Comparison of ENCODE assay signal across 29 cellular contexts in the genomic region with DNA sequence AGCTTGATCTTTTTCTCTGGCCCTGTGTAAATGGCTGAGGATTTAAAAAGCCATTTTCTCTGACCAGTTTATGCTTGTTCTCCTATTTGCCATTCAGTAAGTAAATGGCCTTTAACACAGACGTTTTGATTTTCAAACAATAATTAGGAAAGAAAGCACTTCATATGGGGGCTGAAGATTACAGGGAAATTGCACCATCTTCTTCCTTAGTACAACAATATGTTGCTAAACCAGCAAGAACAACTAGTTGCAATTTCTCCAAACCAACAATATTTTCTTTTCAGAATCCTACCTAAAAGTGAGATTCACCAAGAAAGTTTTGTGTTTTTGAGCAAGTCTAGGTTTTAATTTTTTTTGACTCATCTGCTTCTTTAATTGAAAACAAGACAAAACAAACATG.
A peak's percentile ranks its signal among the peaks of the same experiment; 100 is the strongest.
DNase-seq lines count a peak whose midpoint lies in the region; ATAC-seq, FAIRE-seq and TF ChIP-seq lines count a peak whose summit lies in the region.
"Had no signal": no experiment of that assay in that cellular context is flagged by ENCODE, and none has a peak within 500 bp of the region (broad histone marks: within the 10 kb centered on the region; RNA-seq: fewer than 3 reads in every experiment).

No MANE protein-coding gene starts in this region.

- H3K4me2 ChIP-seq in H1 (ENCODE audit: insufficient read depth in 1 of 2, low read depth in 2 of 2, low read length in 2 of 2), result no peak overlapping the region
- H3K4me2 ChIP-seq: SK-N-SH had no signal

- H3K18ac ChIP-seq in H1 (ENCODE audit: extremely low read depth, low read length), result no peak overlapping the region

- no peak overlapping the region for H3K27ac Mint-ChIP-seq in stimulated activated naive B cell treated with anti-CD40 and anti-IgM and Interleukin-4, amounts not matched to agents 10 μg/mL and 1 μg/mL and 100 μg/mL, for 72 hours
- H3K27ac Mint-ChIP-seq: B cell, H9, HFFc6 had no signal

- no peak overlapping the region for H2BK20ac ChIP-seq in H1 (ENCODE audit: low read length)

- H3K4me3 ChIP-seq in H1 (ENCODE audit: extremely low read depth in 1 of 4, insufficient read depth in 2 of 4, low read depth in 3 of 4, low read length in 4 of 4) (no peak overlapping the region), neutrophil (ENCODE audit: low read depth in 1 of 2, low read length in 1 of 2) (no peak overlapping the region), adrenal gland (no peak overlapping the region), lower leg skin (ENCODE audit: low read depth, poor library complexity, severe bottlenecking) (no peak overlapping the region)

- no peak overlapping the region for H3K14ac ChIP-seq in H1 (ENCODE audit: insufficient read length)

- H3K56ac ChIP-seq in H1 (replicated peaks; ENCODE audit: insufficient read length, low read depth, low read length), result no peak overlapping the region

- H3K4me3 Mint-ChIP-seq in stimulated activated naive B cell treated with anti-CD40 and anti-IgM and Interleukin-4, amounts not matched to agents 10 μg/mL and 1 μg/mL and 100 μg/mL, for 72 hours, result no peak overlapping the region
- H3K4me3 Mint-ChIP-seq: B cell, CD14-positive monocyte, H9, HFFc6 had no signal

- TF ChIP-seq EP300 in H1 (IDR thresholded peaks at IDR 0.05; ENCODE audit: borderline replicate concordance in 1 of 2, low read depth in 2 of 2, low read length in 2 of 2), result no peak

- H4K5ac ChIP-seq in H1 (ENCODE audit: insufficient read length, low read depth, low read length), result no peak overlapping the region

- H3K36me3 Mint-ChIP-seq in stimulated activated naive B cell treated with anti-CD40 and anti-IgM and Interleukin-4, amounts not matched to agents 10 μg/mL and 1 μg/mL and 100 μg/mL, for 72 hours, result no peaks in the 10 kb centered on the region
- H3K36me3 Mint-ChIP-seq: CD14-positive monocyte had no signal

- peaks cover 6 to 7% of the 10 kb centered on the region in 2 donors for H3K4me1 Mint-ChIP-seq in stimulated activated naive B cell treated with anti-CD40 and anti-IgM and Interleukin-4, amounts not matched to agents 10 μg/mL and 1 μg/mL and 100 μg/mL, for 72 hours

- DNase-seq in D721Med (ENCODE audit: insufficient read length, low spot score) (no peak), OCI-M1 (lab: John Stamatoyannopoulos, UW) (peak; percentile 5), H1 (ENCODE audit: low read depth in 1 of 2, low spot score in 2 of 2) (no peak), urothelium cell line (ENCODE audit: low spot score) (no peak), adrenal gland (no peak), lower leg skin (ENCODE audit: low spot score in 2 of 2) (no peak)
- no peak for DNase-seq in stimulated activated naive B cell treated with anti-CD40 and anti-IgM and Interleukin-4, amounts not matched to agents 10 μg/mL and 1 μg/mL and 100 μg/mL, for 72 hours
- DNase-seq: DMS53, EL, GF-D8, H9, HFFc6, KBM-7, MM.1S, NCI-H1105, NCI-H146, NCI-H2029, NCI-H2171, NCI-H345, NCI-H524, SIG-M5, SK-N-SH had no signal

- POLR2A ChIA-PET in H1 (lab: Charles Lee; ENCODE audit: partially characterized antibody), result interaction anchor here (1.5 kb wide), 1 partner anchor 80 kb away, joined by 6 read pairs; a partner anchor contains a TSS

- no peaks in the 10 kb centered on the region for H3K79me2 ChIP-seq in H1 (ENCODE audit: control insufficient read depth in 1 of 2, insufficient read depth in 2 of 2, low read length in 2 of 2)

- TF ChIP-seq RAD21 in H1 (IDR thresholded peaks at IDR 0.05 in 1 of 2, conservative IDR thresholded peaks at IDR 0.05 in 1 of 2; ENCODE audit: low read depth in 2 of 2, low read length in 2 of 2), result no peak

- H3K36me3 ChIP-seq in H1 (ENCODE audit: control insufficient read depth in 2 of 4, insufficient read depth in 4 of 4, low read length in 3 of 4), result no peaks in the 10 kb centered on the region
- no peaks in the 10 kb centered on the region for H3K36me3 ChIP-seq in neutrophil
- no peaks in the 10 kb centered on the region for H3K36me3 ChIP-seq in adrenal gland (replicated peaks in 1 of 2)

- no peak overlapping the region for H4K91ac ChIP-seq in H1 (replicated peaks; ENCODE audit: insufficient read length, low read length)

- no peak overlapping the region for H2AFZ ChIP-seq in H1 (ENCODE audit: low read length)

- H3K4ac ChIP-seq in H1 (replicated peaks; ENCODE audit: insufficient read length, low read depth, low read length), result no peak overlapping the region

- H4K8ac ChIP-seq in H1 (ENCODE audit: extremely low read depth, insufficient read depth, low read length), result no peak overlapping the region

- no peak overlapping the region for H2AK5ac ChIP-seq in H1 (ENCODE audit: low read depth, low read length)

- H4K20me1 ChIP-seq in H1 (replicated peaks in 1 of 2; ENCODE audit: control insufficient read depth in 1 of 2, insufficient read depth in 2 of 2, low read length in 2 of 2), result no peaks in the 10 kb centered on the region

- intact Hi-C loops in adrenal gland (cut with DNase I) (no loop called here), lower leg skin (cut with DNase I; ENCODE audit: low total_unique reads) (no loop called here)

- H3K27ac ChIP-seq in H1 (ENCODE audit: low read depth, low read length) (no peak overlapping the region), neutrophil (peak overlapping the region; percentile 61), adrenal gland (no peak overlapping the region)
- H3K27ac ChIP-seq: HL-60 had no signal

- no peak overlapping the region for H3K9ac ChIP-seq in H1 (replicated peaks in 1 of 4; ENCODE audit: extremely low read depth in 1 of 4, low read depth in 3 of 4, low read length in 3 of 4)
- H3K9ac ChIP-seq: SK-N-SH had no signal

- H3K4me1 ChIP-seq in H1 (replicated peaks in 1 of 4; ENCODE audit: control insufficient read depth in 3 of 4, insufficient read depth in 4 of 4, low read length in 3 of 4) (no peaks in the 10 kb centered on the region), neutrophil (ENCODE audit: control insufficient read depth in 1 of 2, insufficient read depth in 1 of 2, low read depth in 1 of 2, low read length in 1 of 2) (peaks cover 26 to 29% of the 10 kb centered on the region in 2 experiments), adrenal gland (replicated peaks in 1 of 2) (no peaks in the 10 kb centered on the region)

- no peak overlapping the region for H3K23ac ChIP-seq in H1 (ENCODE audit: insufficient read length)

- ATAC-seq in stimulated activated naive B cell treated with anti-CD40 and anti-IgM and Interleukin-4, amounts not matched to agents 10 μg/mL and 1 μg/mL and 100 μg/mL, for 72 hours (replicated peaks), result no peak
- ATAC-seq: HepG2, Panc1 had no signal

- H3K27me3 Mint-ChIP-seq in stimulated activated naive B cell treated with anti-CD40 and anti-IgM and Interleukin-4, amounts not matched to agents 10 μg/mL and 1 μg/mL and 100 μg/mL, for 72 hours, result no peaks in the 10 kb centered on the region
- H3K27me3 Mint-ChIP-seq: B cell had no signal

- peak; percentile 11 for FAIRE-seq in D721Med (lab: Jason Lieb, UNC)
- peak; percentile 48 for FAIRE-seq in H1 (lab: Jason Lieb, UNC)
- no peak for FAIRE-seq in urothelium cell line (lab: Jason Lieb, UNC)
- FAIRE-seq: GM19239, HepG2 had no signal

- H3K9me3 ChIP-seq in H1 (ENCODE audit: insufficient read depth in 2 of 2, low read depth in 1 of 2, low read length in 1 of 2) (no peaks in the 10 kb centered on the region), neutrophil (no peaks in the 10 kb centered on the region), adrenal gland (replicated peaks in 1 of 3) (no peaks in the 10 kb centered on the region)
- H3K9me3 ChIP-seq: SK-N-SH had no signal

- no peaks in the 10 kb centered on the region for H3K9me3 Mint-ChIP-seq in stimulated activated naive B cell treated with anti-CD40 and anti-IgM and Interleukin-4, amounts not matched to agents 10 μg/mL and 1 μg/mL and 100 μg/mL, for 72 hours
- H3K9me3 Mint-ChIP-seq: CD14-positive monocyte, H9, HFFc6 had no signal

- TF ChIP-seq POLR2A in H1 (IDR thresholded peaks at IDR 0.05; ENCODE audit: control extremely low read depth in 1 of 2, low read depth in 2 of 2, low read length in 2 of 2), result no peak
- no peak for TF ChIP-seq POLR2A in adrenal gland (IDR thresholded peaks at IDR 0.05)
- TF ChIP-seq POLR2A in lower leg skin (IDR thresholded peaks at IDR 0.05), result no peak

- H2BK15ac ChIP-seq in H1 (ENCODE audit: low read length), result no peak overlapping the region

- CTCF ChIA-PET in H1 (lab: Charles Lee; ENCODE audit: partially characterized antibody), result interaction anchor here (0.6 to 2.6 kb wide), 15 partner anchors 8 to 1887 kb away, joined by 3 to 19 read pairs (median 4); no protein-coding TSS in a partner anchor

- no peak overlapping the region for H2BK120ac ChIP-seq in H1 (replicated peaks; ENCODE audit: low read depth, low read length)

- no peak for TF ChIP-seq CTCF in D721Med (IDR thresholded peaks at IDR 0.05; ENCODE audit: insufficient read depth, missing control alignments)
- TF ChIP-seq CTCF in H1 (IDR thresholded peaks at IDR 0.05; ENCODE audit: control extremely low read depth in 1 of 3, insufficient read depth in 1 of 3, low read depth in 1 of 3, low read length in 3 of 3), result no peak
- TF ChIP-seq CTCF in neutrophil (IDR thresholded peaks at IDR 0.05), result no peak
- TF ChIP-seq CTCF in adrenal gland (IDR thresholded peaks at IDR 0.05), result no peak
- TF ChIP-seq CTCF in lower leg skin (IDR thresholded peaks at IDR 0.05), result no peak

- no peaks in the 10 kb centered on the region for H3K23me2 ChIP-seq in H1 (ENCODE audit: low read depth, low read length)

- H3K79me1 ChIP-seq in H1 (ENCODE audit: low read depth, low read length), result no peaks in the 10 kb centered on the region

- whole genome bisulfite sequencing in H1 (ENCODE audit: extremely low coverage in 1 of 2, insufficient coverage in 1 of 2, insufficient read length in 1 of 2, insufficient replicate concordance in 2 of 2, low coverage in 1 of 2, low lambda C conversion rate in 2 of 2, missing lambda C conversion rate in 1 of 2), 2 experiments, result 79% methylated on average over 1 of the region's 1 CpG; no CpG with 5 or more reads in 1 of the 2 experiments
- WGBS in adrenal gland, 4 donors, result 23 to 43% (median 30%) methylated on average over 1 of the region's 1 CpG
- 48 to 63% methylated on average over 1 of the region's 1 CpG for WGBS in lower leg skin, 2 donors

- H2BK5ac ChIP-seq in H1 (ENCODE audit: low read depth, low read length), result no peak overlapping the region

- no peak overlapping the region for H2BK12ac ChIP-seq in H1 (ENCODE audit: low read depth, low read length)

- no peaks in the 10 kb centered on the region for H3K27me3 ChIP-seq in H1 (replicated peaks in 1 of 4; ENCODE audit: control insufficient read depth in 3 of 4, extremely low read depth in 1 of 4, insufficient read depth in 3 of 4, low read length in 3 of 4)
- H3K27me3 ChIP-seq in neutrophil, result no peaks in the 10 kb centered on the region
- H3K27me3 ChIP-seq in adrenal gland, result no peaks in the 10 kb centered on the region

TF ChIP-seq in H1, 55 proteins besides CTCF, POLR2A, EP300 and RAD21:
- no peak for TF ChIP-seq CBX8 (IDR thresholded peaks at IDR 0.05; ENCODE audit: borderline replicate concordance, low read depth, low read length)
- no peak for TF ChIP-seq YY1 (IDR thresholded peaks at IDR 0.05; ENCODE audit: low read depth, low read length)
TF ChIP-seq in H1: peak in this region for 0.
